ENCODE assay signal across 1 cellular context in genomic region chr12:1929241-1929984, GRCh38.
TF ChIP-seq lines count a peak whose summit lies in the region.

No MANE protein-coding gene starts in this region.

TF ChIP-seq in SK-N-SH, 30 proteins besides CTCF, POLR2A, EP300 and RAD21 (continued from another document):
- TF ChIP-seq IRF3 (IDR thresholded peaks at IDR 0.05; ENCODE audit: low read depth, low read length) (no peak), RXRA (IDR thresholded peaks at IDR 0.05; ENCODE audit: borderline replicate concordance, low read depth) (no peak), YY1 (IDR thresholded peaks at IDR 0.05; ENCODE audit: low read depth) (no peak)
TF ChIP-seq in SK-N-SH: peak in this region for 0.
